Comparison of ENCODE assay signal across 24 cellular contexts in the genomic region with DNA sequence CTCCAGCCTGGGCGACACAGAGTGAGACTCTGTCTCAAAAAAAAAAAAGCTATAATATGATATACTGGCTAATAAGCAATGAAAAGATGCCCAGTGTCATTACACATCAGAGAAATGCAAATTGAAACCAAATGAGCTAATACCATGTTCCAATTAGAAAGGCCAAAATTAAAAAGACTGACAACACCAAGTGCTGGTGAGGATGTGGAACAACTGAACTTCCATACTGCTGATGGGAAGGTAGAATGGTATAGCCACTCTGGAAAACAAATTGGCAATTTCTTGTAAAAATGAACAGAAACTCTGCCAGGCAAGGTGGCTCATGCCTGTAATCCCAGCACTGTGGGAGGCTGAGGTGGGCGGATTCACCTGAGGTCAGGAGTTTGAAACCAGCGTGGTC. TPM values are rescaled to one million over a fixed set of nuclear protein-coding genes. Genes with fewer than 3 reads are reported as not detected.
DNase-seq lines count a peak whose midpoint lies in the region; ATAC-seq, FAIRE-seq and TF ChIP-seq lines count a peak whose summit lies in the region.
"Had no signal": no experiment of that assay in that cellular context is flagged by ENCODE, and none has a peak within 500 bp of the region (broad histone marks: within the 10 kb centered on the region; RNA-seq: fewer than 3 reads in every experiment).

No MANE protein-coding gene starts in this region.

- no peak overlapping the region for H3K4me3 Mint-ChIP-seq in activated T-helper 17 cell treated with anti-CD3 and anti-CD28 coated beads, Interleukin-2, amount 50 U/mL, for 72 hours
- H3K4me3 Mint-ChIP-seq: CD14-positive monocyte; CD4-positive, alpha-beta memory T cell; CD4-positive, CD25-positive, alpha-beta regulatory T cell; CD8-positive, alpha-beta memory T cell had no signal

- H3K9me3 Mint-ChIP-seq in activated T-helper 17 cell treated with anti-CD3 and anti-CD28 coated beads, Interleukin-2, amount 50 U/mL, for 72 hours: no peaks in the 10 kb centered on the region

- FAIRE-seq in GM12892 (lab: Jason Lieb, UNC): no peak
- FAIRE-seq: A204.1, GM12878, GM19239 had no signal

- no peaks in the 10 kb centered on the region for H3K27me3 Mint-ChIP-seq in activated T-helper 17 cell treated with anti-CD3 and anti-CD28 coated beads, Interleukin-2, amount 50 U/mL, for 72 hours

- no peak overlapping the region for H3K27ac Mint-ChIP-seq in activated T-helper 17 cell treated with anti-CD3 and anti-CD28 coated beads, Interleukin-2, amount 50 U/mL, for 72 hours
- H3K27ac Mint-ChIP-seq: CD4-positive, alpha-beta memory T cell; CD4-positive, CD25-positive, alpha-beta regulatory T cell; CD8-positive, alpha-beta memory T cell had no signal

- DNase-seq in stimulated activated CD4-positive, alpha-beta T cell treated with anti-CD3 and anti-CD28 coated beads, Interleukin-15, amount 100 ng/mL, for 24 hours: peak; percentile 22
- no peak for DNase-seq in stimulated activated CD4-positive, alpha-beta T cell treated with anti-CD3 and anti-CD28 coated beads, Interleukin-12 subunit alpha, Interleukin-12 subunit beta, amount 100 ng/mL, for 4 hours
- DNase-seq in stimulated activated CD8-positive, alpha-beta memory T cell treated with anti-CD3 and anti-CD28 coated beads, Interleukin-4, amount 100 ng/mL, for 48 hours: no peak
- DNase-seq in GM12892 (ENCODE audit: insufficient read length): no peak
- DNase-seq: 8988T; ACHN; BE2C; C1 segment of cervical spinal cord; CD4-positive, alpha-beta memory T cell; CD4-positive, CD25-positive, alpha-beta regulatory T cell; CD8-positive, alpha-beta memory T cell; COR-L47; DMS 273 treated with DMSO at 0.1 percent for 48 hours; DMS153; DMS53; DMS79; DND-41; EL; GDM1 had no signal

- peak; percentile 35 for ATAC-seq in activated T-helper 17 cell treated with anti-CD3 and anti-CD28 coated beads, Interleukin-2, amount 50 U/mL, for 72 hours (replicated peaks)
- ATAC-seq: GM12878 had no signal

- H3K4me1 Mint-ChIP-seq in activated T-helper 17 cell treated with anti-CD3 and anti-CD28 coated beads, Interleukin-2, amount 50 U/mL, for 72 hours: no peaks in the 10 kb centered on the region
- H3K4me1 Mint-ChIP-seq: CD4-positive, alpha-beta memory T cell; CD4-positive, CD25-positive, alpha-beta regulatory T cell; CD8-positive, alpha-beta memory T cell had no signal

- no peak for TF ChIP-seq POLR2A in GM12892 (IDR thresholded peaks at IDR 0.05; ENCODE audit: low read depth, low read length)

- no peaks in the 10 kb centered on the region for H3K36me3 Mint-ChIP-seq in activated T-helper 17 cell treated with anti-CD3 and anti-CD28 coated beads, Interleukin-2, amount 50 U/mL, for 72 hours (ENCODE audit: low read depth)
- H3K36me3 Mint-ChIP-seq: CD4-positive, alpha-beta memory T cell; CD4-positive, CD25-positive, alpha-beta regulatory T cell had no signal

RNA-seq across cellular contexts. Expression of a gene that starts 8.5 kb away (rescaled TPM):
- total RNA-seq in activated T-helper 17 cell treated with anti-CD3 and anti-CD28 coated beads, Interleukin-2, amount 50 U/mL, for 72 hours: 1 to 10 TPM; 1.1 to 1.2 TPM
- polyA plus RNA-seq in GM12892 (2012; ENCODE audit: missing spikeins): 1.3 TPM

RNA-seq across cellular contexts. Expression of a gene that starts 28.3 kb away (rescaled TPM):
- total RNA-seq in activated T-helper 17 cell treated with anti-CD3 and anti-CD28 coated beads, Interleukin-2, amount 50 U/mL, for 72 hours: 10 to 100 TPM in 1 of 2 donors, 1 to 10 TPM in 1; 8.5 to 12.1 TPM
- polyA plus RNA-seq in GM12892 (2012; ENCODE audit: missing spikeins): 15.8 TPM
